8 cellular contexts compared by ENCODE assay signal in the genomic region with DNA sequence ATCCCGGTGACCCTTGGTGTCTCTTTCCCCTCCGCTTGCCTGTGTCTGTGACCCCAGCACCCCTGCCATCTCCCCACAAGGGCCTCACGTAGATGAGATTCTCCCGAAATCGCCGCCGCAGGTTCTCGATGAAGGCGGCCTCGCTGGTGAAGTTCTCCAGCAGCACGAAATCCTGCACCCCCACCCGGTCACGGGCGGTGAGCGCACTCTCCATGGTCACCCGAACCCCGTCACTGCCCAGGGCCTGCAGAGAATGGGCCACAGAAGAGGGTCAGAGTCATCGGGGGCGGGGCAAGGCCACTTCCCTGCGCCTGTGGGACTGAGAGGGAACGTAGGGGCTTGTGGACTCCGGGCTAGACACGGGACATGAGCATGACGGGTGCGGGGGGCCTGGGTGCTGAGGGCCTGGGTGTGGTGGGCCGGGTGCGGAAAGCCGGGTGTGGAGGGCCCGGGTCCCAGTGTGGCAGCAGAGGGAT. TPM values are rescaled to one million over a fixed set of nuclear protein-coding genes. Genes with fewer than 3 reads are reported as not detected.
A peak's percentile ranks its signal among the peaks of the same experiment; 100 is the strongest.
DNase-seq lines count a peak whose midpoint lies in the region; ATAC-seq and TF ChIP-seq lines count a peak whose summit lies in the region.

No MANE protein-coding gene starts in this region.

- peaks cover 17% of the 10 kb centered on the region for H3K27me3 Mint-ChIP-seq in endodermal cell (ENCODE audit: insufficient read depth)

- no peaks in the 10 kb centered on the region for H4K20me1 ChIP-seq in OCI-LY1 (ENCODE audit: insufficient read depth, low read length)

- H3K27me3 ChIP-seq in OCI-LY1 (ENCODE audit: insufficient read depth, low read length) (no peaks in the 10 kb centered on the region), endodermal cell (ENCODE audit: control insufficient read depth, insufficient read depth, low read length, poor library complexity, severe bottlenecking) (no peaks in the 10 kb centered on the region), ovary (no peaks in the 10 kb centered on the region), brain microvascular endothelial cell (replicated peaks) (no peaks in the 10 kb centered on the region)

- H3K36me3 ChIP-seq in OCI-LY1 (ENCODE audit: insufficient read depth, low read length): peaks cover 9% of the 10 kb centered on the region
- peaks cover 26% of the 10 kb centered on the region for H3K36me3 ChIP-seq in endodermal cell (ENCODE audit: control insufficient read depth, insufficient read depth, low read length)
- H3K36me3 ChIP-seq in ovary: no peaks in the 10 kb centered on the region
- peaks cover 24% of the 10 kb centered on the region for H3K36me3 ChIP-seq in brain microvascular endothelial cell (replicated peaks)

- no peak for ATAC-seq in GM18861 (IDR thresholded peaks at IDR 0.05; ENCODE audit: unreplicated experiment)

- DNase-seq in endodermal cell: no peak
- DNase-seq in ovary: peak in 4 of 5 donors; percentile 45 to 61 (median 60)
- no peak for DNase-seq in brain microvascular endothelial cell
- DNase-seq in KG1 (lab: John Stamatoyannopoulos, UW): no peak
- no peak for DNase-seq in OCI-M1 (lab: John Stamatoyannopoulos, UW)

- H3K4me1 ChIP-seq in OCI-LY1 (ENCODE audit: insufficient read depth, low read length, severe bottlenecking) (peaks cover 39% of the 10 kb centered on the region), endodermal cell (ENCODE audit: control insufficient read depth, insufficient read depth, low read length) (peaks cover 4% of the 10 kb centered on the region), ovary (ENCODE audit: insufficient read depth) (peaks cover 8% of the 10 kb centered on the region)

- in situ Hi-C loops in brain microvascular endothelial cell (cut with HindIII; ENCODE audit: low pct_ligation_motif_present, low sequenced_read_pairs): no loop called here

- peak overlapping the region; percentile 10 for H3K27ac Mint-ChIP-seq in endodermal cell

- TF ChIP-seq CTCF in C4-2B (conservative IDR thresholded peaks at IDR 0.05) (no peak), OCI-LY1 (IDR thresholded peaks at IDR 0.05; ENCODE audit: low read length) (no peak), endodermal cell (conservative IDR thresholded peaks at IDR 0.05) (no peak), ovary (IDR thresholded peaks at IDR 0.05) (no peak), brain microvascular endothelial cell (IDR thresholded peaks at IDR 0.05; ENCODE audit: low read depth, low read length, missing control alignments) (no peak)

- no peaks in the 10 kb centered on the region for H3K9me2 ChIP-seq in OCI-LY1 (ENCODE audit: low read depth, low read length)

- H3K9me3 ChIP-seq in OCI-LY1 (ENCODE audit: low read length) (no peaks in the 10 kb centered on the region), endodermal cell (ENCODE audit: control insufficient read depth, low read length) (no peaks in the 10 kb centered on the region), ovary (no peaks in the 10 kb centered on the region)

- H3K4me3 Mint-ChIP-seq in endodermal cell: peak overlapping the region; percentile 69

- no peaks in the 10 kb centered on the region for H3F3A ChIP-seq in OCI-LY1 (ENCODE audit: insufficient read depth, low read length)

- H3K36me3 Mint-ChIP-seq in endodermal cell (ENCODE audit: low read depth): peaks cover 38% of the 10 kb centered on the region

- peak overlapping the region; percentile 16; the same call in 1 of the 2 replicates for H3K4me2 ChIP-seq in OCI-LY1 (ENCODE audit: low read length)

- H3K4me3 ChIP-seq in OCI-LY1 (ENCODE audit: low read depth, low read length, poor library complexity, severe bottlenecking) (peak overlapping the region; percentile 18), endodermal cell (ENCODE audit: low read length) (no peak overlapping the region), ovary (no peak overlapping the region), brain microvascular endothelial cell (ENCODE audit: low read depth, low read length) (no peak overlapping the region)

- no peak for TF ChIP-seq POLR2A in ovary (IDR thresholded peaks at IDR 0.05)

- no peak overlapping the region for H3K9ac ChIP-seq in OCI-LY1 (ENCODE audit: low read length)
- H3K9ac ChIP-seq in endodermal cell (ENCODE audit: extremely low read depth, low read length, poor library complexity, severe bottlenecking): no peak overlapping the region

- no peak overlapping the region for H2AFZ ChIP-seq in OCI-LY1 (ENCODE audit: low read length)

- WGBS in endodermal cell (ENCODE audit: insufficient coverage in 1 of 2, insufficient read length in 1 of 2), 2 experiments: 92% methylated on average over 15 to 29 of the region's 29 CpGs
- whole genome bisulfite sequencing in ovary, 3 donors: 91 to 93% (median 91%) methylated on average over 29 of the region's 29 CpGs

- no peak for TF ChIP-seq EP300 in ovary (IDR thresholded peaks at IDR 0.05)

- intact Hi-C loops in ovary (cut with DNase I): no loop called here

- H3K79me2 ChIP-seq in OCI-LY1 (ENCODE audit: insufficient read depth, low read length): no peaks in the 10 kb centered on the region

- H3K27ac ChIP-seq in C4-2B (peak overlapping the region; percentile 97), OCI-LY1 (ENCODE audit: low read depth, low read length, poor library complexity, severe bottlenecking) (no peak overlapping the region), endodermal cell (ENCODE audit: low read depth, low read length) (no peak overlapping the region), ovary (peak overlapping the region in 1 of 2 donors; percentile 88), brain microvascular endothelial cell (no peak overlapping the region)

- no peaks in the 10 kb centered on the region for H3K9me3 Mint-ChIP-seq in endodermal cell

- no peaks in the 10 kb centered on the region for H3K4me1 Mint-ChIP-seq in endodermal cell

RNA-seq across cellular contexts. Expression of gene MYO1C, which starts 8.4 kb away (rescaled TPM):
- total RNA-seq in endodermal cell: 10 to 100 TPM; 75.5 to 90.0 TPM
- 32.2 TPM for polyA plus RNA-seq in endodermal cell (2013, experiment 1 of 2)
- 32.5 TPM for polyA plus RNA-seq in endodermal cell (2013, experiment 2 of 2)
- total RNA-seq in ovary: 100 to 1,000 TPM in 5 of 7 donors, 10 to 100 TPM in 2; 41.8 to 140 (median 106) TPM
- polyA plus RNA-seq in ovary: 10 to 100 TPM; 49.4 to 72.2 TPM

RNA-seq across cellular contexts. Expression of gene CRK, which starts 28.1 kb away (rescaled TPM):
- total RNA-seq in endodermal cell: 10 to 100 TPM; 50.5 to 52.3 TPM
- polyA plus RNA-seq in endodermal cell (2013, experiment 1 of 2): 44.9 TPM
- polyA plus RNA-seq in endodermal cell (2013, experiment 2 of 2): 43.6 TPM
- total RNA-seq in ovary: 10 to 100 TPM; 40.0 to 60.6 (median 48.8) TPM
- 10 to 100 TPM; 31.7 to 41.4 TPM for polyA plus RNA-seq in ovary

RNA-seq across cellular contexts. Expression of gene INPP5K, which starts 32.3 kb away (rescaled TPM):
- total RNA-seq in endodermal cell (10 to 100 TPM; 22.2 to 30.0 TPM), ovary (10 to 100 TPM; 23.0 to 39.1 (median 28.3) TPM)
- 21.5 TPM for polyA plus RNA-seq in endodermal cell (2013, experiment 1 of 2)
- 19.5 TPM for polyA plus RNA-seq in endodermal cell (2013, experiment 2 of 2)
- 10 to 100 TPM; 27.7 to 33.8 TPM for polyA plus RNA-seq in ovary

Comparison
In these comparisons a context has a peak if more than half of its experiments do, and no peak if none do; other contexts are left out.
1. DNase-seq: peak in ovary (4 of 5); none in endodermal cell (single experiment), brain microvascular endothelial cell (single experiment), KG1 (single experiment) and OCI-M1 (single experiment).